In genomic region chr1:156503672-156504055, GRCh38 we compare ENCODE assay signal across 8 cellular contexts. TPM values are rescaled to one million over a fixed set of nuclear protein-coding genes. Genes with fewer than 3 reads are reported as not detected.
DNase-seq lines count a peak whose midpoint lies in the region; ATAC-seq, FAIRE-seq and TF ChIP-seq lines count a peak whose summit lies in the region.

No MANE protein-coding gene starts in this region.

- peaks cover 28 to 32% of the 10 kb centered on the region in 2 donors for H3K4me1 ChIP-seq in kidney (ENCODE audit: control insufficient read depth in 1 of 2, insufficient read depth in 1 of 2, low read depth in 1 of 2, low read length in 2 of 2)
- H3K4me1 ChIP-seq in stomach = peaks cover 46 to 75% (median 64%) of the 10 kb centered on the region in 4 donors

- H3K36me3 ChIP-seq in kidney (ENCODE audit: control insufficient read depth in 1 of 2, insufficient read depth in 2 of 2, low read length in 2 of 2) (no peaks in the 10 kb centered on the region), stomach (no peaks in the 10 kb centered on the region)

- no peak for TF ChIP-seq CTCF in kidney (IDR thresholded peaks at IDR 0.05; ENCODE audit: borderline replicate concordance, extremely low read depth, insufficient read depth)
- no peak for TF ChIP-seq CTCF in stomach (IDR thresholded peaks at IDR 0.05)

- no peaks in the 10 kb centered on the region for H3K36me3 Mint-ChIP-seq in IgD-negative memory B cell
- peaks cover 5% of the 10 kb centered on the region for H3K36me3 Mint-ChIP-seq in activated T-helper 2 cell treated with anti-CD3 and anti-CD28 coated beads, Interferon-gamma antibody, Interleukin-2, Interleukin-4, amounts not matched to agents 10 μg/mL and 5 μg/mL and 100 μg/mL, durations not matched to agents 14 hours and 24 hours and 36 hours (ENCODE audit: low read depth)

- no peak for FAIRE-seq in kidney (lab: Jason Lieb, UNC)

- no peak for TF ChIP-seq EP300 in stomach (IDR thresholded peaks at IDR 0.05)

- intact Hi-C loops in activated T-helper 2 cell treated with anti-CD3 and anti-CD28 coated beads, Interferon-gamma antibody, Interleukin-2, Interleukin-4, amounts not matched to agents 10 μg/mL and 5 μg/mL and 100 μg/mL, durations not matched to agents 14 hours and 24 hours and 36 hours (cut with micrococcal nuclease) = loop anchor here (5.0 to 10.0 kb wide), 5 partner anchors 69 to 1241 kb away; partner anchors contain the start of genes IQGAP3, PMF1 and SCAMP3
- intact Hi-C loops in kidney (cut with DNase I) = no loop called here
- intact Hi-C loops in stomach (cut with DNase I; ENCODE audit: low total_unique reads) = no loop called here

- H3K9ac ChIP-seq in kidney (ENCODE audit: low read length in 2 of 2) = peak overlapping the region; percentile 64 to 88

- no peaks in the 10 kb centered on the region for H3K9me3 Mint-ChIP-seq in IgD-negative memory B cell
- no peaks in the 10 kb centered on the region for H3K9me3 Mint-ChIP-seq in activated T-helper 2 cell treated with anti-CD3 and anti-CD28 coated beads, Interferon-gamma antibody, Interleukin-2, Interleukin-4, amounts not matched to agents 10 μg/mL and 5 μg/mL and 100 μg/mL, durations not matched to agents 14 hours and 24 hours and 36 hours

- 56 to 86% (median 79%) methylated on average over 2 of the region's 2 CpGs for WGBS in stomach, 5 donors

- TF ChIP-seq POLR2A in stomach (IDR thresholded peaks at IDR 0.05) = no peak

- peak overlapping the region; percentile 92 to 100 (median 97) for H3K27ac Mint-ChIP-seq in IgD-negative memory B cell
- peak overlapping the region; percentile 94 for H3K27ac Mint-ChIP-seq in activated T-helper 2 cell treated with anti-CD3 and anti-CD28 coated beads, Interferon-gamma antibody, Interleukin-2, Interleukin-4, amounts not matched to agents 10 μg/mL and 5 μg/mL and 100 μg/mL, durations not matched to agents 14 hours and 24 hours and 36 hours

- H3K27me3 ChIP-seq in stomach = no peaks in the 10 kb centered on the region

- ATAC-seq in esophagus mucosa = no peak

- H3K4me3 Mint-ChIP-seq in IgD-negative memory B cell = peak overlapping the region in 3 of 4 donors; percentile 80 to 95 (median 94)
- H3K4me3 Mint-ChIP-seq in activated T-helper 2 cell treated with anti-CD3 and anti-CD28 coated beads, Interferon-gamma antibody, Interleukin-2, Interleukin-4, amounts not matched to agents 10 μg/mL and 5 μg/mL and 100 μg/mL, durations not matched to agents 14 hours and 24 hours and 36 hours (ENCODE audit: low read depth) = no peak overlapping the region

- H3K4me1 Mint-ChIP-seq in IgD-negative memory B cell = peaks cover 33 to 51% (median 42%) of the 10 kb centered on the region in 3 donors
- peaks cover 60% of the 10 kb centered on the region for H3K4me1 Mint-ChIP-seq in activated T-helper 2 cell treated with anti-CD3 and anti-CD28 coated beads, Interferon-gamma antibody, Interleukin-2, Interleukin-4, amounts not matched to agents 10 μg/mL and 5 μg/mL and 100 μg/mL, durations not matched to agents 14 hours and 24 hours and 36 hours (ENCODE audit: low read depth)

- H3K9me3 ChIP-seq in kidney (ENCODE audit: control insufficient read depth in 1 of 2, low read length in 2 of 2) (no peaks in the 10 kb centered on the region), stomach (no peaks in the 10 kb centered on the region)

- H3K4me3 ChIP-seq in kidney (ENCODE audit: low read length in 2 of 2) (peak overlapping the region in 1 of 2 donors; percentile 41), stomach (peak overlapping the region in 1 of 4 donors; percentile 4)

- DNase-seq in activated T-helper 2 cell treated with anti-CD3 and anti-CD28 coated beads, Interferon-gamma antibody, Interleukin-2, Interleukin-4, amounts not matched to agents 10 μg/mL and 5 μg/mL and 100 μg/mL, durations not matched to agents 14 hours and 24 hours and 36 hours (ENCODE audit: low spot score) = no peak
- DNase-seq in kidney = no peak
- no peak for DNase-seq in stomach
- no peak for DNase-seq in COLO668 (lab: John Stamatoyannopoulos, UW; ENCODE audit: unreplicated experiment)
- no peak for DNase-seq in HK-2 (ENCODE audit: unreplicated experiment)
- no peak for DNase-seq in DMS114 treated with DMSO at 0.1 percent for 48 hours (lab: John Stamatoyannopoulos, UW; ENCODE audit: unreplicated experiment)

- H3K27ac ChIP-seq in kidney (ENCODE audit: low read depth in 2 of 2, low read length in 2 of 2) = peak overlapping the region; percentile 100
- H3K27ac ChIP-seq in stomach = peak overlapping the region; percentile 73 to 100 (median 100)

- peaks cover 2% of the 10 kb centered on the region for H3K27me3 Mint-ChIP-seq in IgD-negative memory B cell
- H3K27me3 Mint-ChIP-seq in activated T-helper 2 cell treated with anti-CD3 and anti-CD28 coated beads, Interferon-gamma antibody, Interleukin-2, Interleukin-4, amounts not matched to agents 10 μg/mL and 5 μg/mL and 100 μg/mL, durations not matched to agents 14 hours and 24 hours and 36 hours (ENCODE audit: low read depth) = no peaks in the 10 kb centered on the region

RNA-seq across cellular contexts. Expression of gene MEF2D, which starts 3.1 kb away (rescaled TPM):
- polyA plus RNA-seq in IgD-negative memory B cell = 16.2 TPM
- total RNA-seq in activated T-helper 2 cell treated with anti-CD3 and anti-CD28 coated beads, Interferon-gamma antibody, Interleukin-2, Interleukin-4, amounts not matched to agents 10 μg/mL and 5 μg/mL and 100 μg/mL, durations not matched to agents 14 hours and 24 hours and 36 hours = 37.9 and 42.1 TPM in 2 replicates
- total RNA-seq in kidney = 49.3 TPM
- polyA plus RNA-seq in kidney (ENCODE audit: insufficient read depth, low read depth, low replicate concordance) = 13.7 TPM
- total RNA-seq in stomach = 100 to 1,000 TPM in 1 of 5 donors, 10 to 100 TPM in 4; 14.3 to 136 (median 62.5) TPM
- polyA plus RNA-seq in stomach = 10 to 100 TPM in 2 of 3 donors, 1 to 10 TPM in 1; 7.7 to 15.6 (median 14.5) TPM
- 15.0 TPM for total RNA-seq in esophagus mucosa
